Comparison of ENCODE assay signal across 8 cellular contexts in genomic region chr2:229921892-229922448, GRCh38. TPM values are rescaled to one million over a fixed set of nuclear protein-coding genes. Genes with fewer than 3 reads are reported as not detected.
DNase-seq lines count a peak whose midpoint lies in the region; ATAC-seq and TF ChIP-seq lines count a peak whose summit lies in the region.

Gene TRIP12, minus strand, starts transcription at chr2:229922009. Its CDS starts 41,930 bp downstream, at chr2:229880079.

- peak within 1 kb of the TSS; percentile 99 for H3K27ac Mint-ChIP-seq in activated naive CD8-positive, alpha-beta T cell treated with anti-CD3 and anti-CD28 coated beads for 36 hours

- H3K9me3 Mint-ChIP-seq in activated naive CD8-positive, alpha-beta T cell treated with anti-CD3 and anti-CD28 coated beads for 36 hours, result peaks cover 5% of the 10 kb centered on the region

- ATAC-seq in HG02588 (IDR thresholded peaks at IDR 0.05; ENCODE audit: unreplicated experiment), result peak; percentile 59

- 0 to 1% (median 1%) methylated on average over 41 to 49 of the region's 49 CpGs for WGBS in ovary, 3 donors
- 0% methylated on average over 22 to 35 of the region's 49 CpGs for WGBS in thyroid gland, 2 donors

- H3K27ac ChIP-seq in ovary (peak within 1 kb of the TSS; percentile 83 to 93), thyroid gland (peak within 1 kb of the TSS; percentile 96 to 99 (median 98))

- DNase-seq in NCI-H1092 (lab: John Stamatoyannopoulos, UW) (peak; percentile 80), SKM-1 treated with dmso at 0.1 percent for 144 hours (lab: John Stamatoyannopoulos, UW; ENCODE audit: unreplicated experiment) (peak; percentile 90), head of caudate nucleus (peak; percentile 82 to 96 (median 90)), ovary (peak; percentile 92 to 95 (median 93)), thyroid gland (peak; percentile 94 to 95)
- peak; percentile 89 for DNase-seq in activated naive CD8-positive, alpha-beta T cell treated with anti-CD3 and anti-CD28 coated beads for 36 hours

- TF ChIP-seq EP300 in ovary (IDR thresholded peaks at IDR 0.05), result no peak

- H3K27me3 ChIP-seq in ovary (no peaks in the 10 kb centered on the region), thyroid gland (no peaks in the 10 kb centered on the region)

- intact Hi-C loops in head of caudate nucleus (cut with DNase I), result loop anchor here (5.0 kb wide), 1 partner anchor 120 kb away; no protein-coding TSS in a partner anchor
- intact Hi-C loops in ovary (cut with DNase I), result loop anchor here in 2 of 4 donors (10.0 kb wide), 1 partner anchor 117 kb away; no protein-coding TSS in a partner anchor
- intact Hi-C loops in thyroid gland (cut with DNase I), result loop anchor here (10.0 kb wide), 1 partner anchor 107 kb away; no protein-coding TSS in a partner anchor

- H3K4me1 ChIP-seq in ovary (ENCODE audit: insufficient read depth) (peaks cover 5% of the 10 kb centered on the region), thyroid gland (peaks cover 3 to 13% of the 10 kb centered on the region in 2 donors)

- peak within 1 kb of the TSS; percentile 81 for H3K4me3 ChIP-seq in GM08714 (ENCODE audit: low read length)
- peak within 1 kb of the TSS; percentile 82 for H3K4me3 ChIP-seq in ovary
- H3K4me3 ChIP-seq in thyroid gland (replicated peaks in 1 of 3), result peak within 1 kb of the TSS; percentile 81 to 96 (median 89)

- H3K9me3 ChIP-seq in ovary, result no peaks in the 10 kb centered on the region
- H3K9me3 ChIP-seq in thyroid gland, result no peaks in the 10 kb centered on the region

- peaks cover 28% of the 10 kb centered on the region for H3K4me1 Mint-ChIP-seq in activated naive CD8-positive, alpha-beta T cell treated with anti-CD3 and anti-CD28 coated beads for 36 hours

- TF ChIP-seq CTCF in ovary (IDR thresholded peaks at IDR 0.05), result no peak
- no peak for TF ChIP-seq CTCF in thyroid gland (IDR thresholded peaks at IDR 0.05)

- peaks cover 36% of the 10 kb centered on the region for H3K36me3 Mint-ChIP-seq in activated naive CD8-positive, alpha-beta T cell treated with anti-CD3 and anti-CD28 coated beads for 36 hours

- H3K4me3 Mint-ChIP-seq in activated naive CD8-positive, alpha-beta T cell treated with anti-CD3 and anti-CD28 coated beads for 36 hours, result peak within 1 kb of the TSS; percentile 98

- TF ChIP-seq POLR2A in ovary (IDR thresholded peaks at IDR 0.05), result peak; percentile 25
- peak in 1 of 2 donors; percentile 40 for TF ChIP-seq POLR2A in thyroid gland (IDR thresholded peaks at IDR 0.05)

- H3K36me3 ChIP-seq in ovary, result no peaks in the 10 kb centered on the region
- no peaks in the 10 kb centered on the region for H3K36me3 ChIP-seq in thyroid gland

- peaks cover 3% of the 10 kb centered on the region for H3K27me3 Mint-ChIP-seq in activated naive CD8-positive, alpha-beta T cell treated with anti-CD3 and anti-CD28 coated beads for 36 hours

RNA-seq across cellular contexts. Expression of gene TRIP12, which starts in this region (rescaled TPM):
- 100 to 1,000 TPM; 227 to 262 TPM for total RNA-seq in activated naive CD8-positive, alpha-beta T cell treated with anti-CD3 and anti-CD28 coated beads for 36 hours
- total RNA-seq in ovary (100 to 1,000 TPM; 134 to 221 (median 202) TPM), thyroid gland (100 to 1,000 TPM; 155 to 273 (median 184) TPM)
- polyA plus RNA-seq in ovary, result 100 to 1,000 TPM in 1 of 2 donors, 10 to 100 TPM in 1; 30.4 to 103 TPM

Comparison
In these comparisons a context has a peak if more than half of its experiments do, and no peak if none do; other contexts are left out.
1. Peak in every context shown above with its lines: DNase-seq, ATAC-seq, H3K4me3 ChIP-seq and H3K27ac ChIP-seq.